In genomic region chr12:54298904-54299303, GRCh38 we compare ENCODE assay signal across 14 cellular contexts. TPM values are rescaled to one million over a fixed set of nuclear protein-coding genes. Genes with fewer than 3 reads are reported as not detected.
"Had no signal": no experiment of that assay in that cellular context is flagged by ENCODE, and none has a peak within 500 bp of the region (broad histone marks: within the 10 kb centered on the region; RNA-seq: fewer than 3 reads in every experiment).

No MANE protein-coding gene starts in this region.

- H3K27ac ChIP-seq: ascending aorta, psoas muscle, upper lobe of right lung had no signal

- ATAC-seq: activated CD8-positive, alpha-beta T cell treated with anti-CD3 and anti-CD28 coated beads, Interleukin-2, amount 10 ng/mL, durations not matched to agents 7 days and 5 days; heart left ventricle; psoas muscle; stimulated activated naive CD8-positive, alpha-beta T cell treated with anti-CD3 and anti-CD28 coated beads, Interleukin-15, Interleukin-2, amounts not matched to agents 100 U/mL and 50 U/mL, for 24 hours; upper lobe of right lung had no signal

- H3K36me3 Mint-ChIP-seq: memory B cell had no signal

- H3K27ac Mint-ChIP-seq: activated CD8-positive, alpha-beta T cell treated with anti-CD3 and anti-CD28 coated beads, Interleukin-2, amount 10 ng/mL, durations not matched to agents 7 days and 5 days; activated T-helper 1 cell treated with anti-CD3 and anti-CD28 coated beads, Interleukin-12 subunit alpha, Interleukin-12 subunit beta, Interleukin-2, Interleukin-4 antibody, amounts not matched to agents 30 ng/mL and 10 ng/mL and 1 ng/mL, durations not matched to agents 14 hours and 24 hours and 36 hours; memory B cell had no signal

- H3K9me3 Mint-ChIP-seq: activated T-helper 1 cell treated with anti-CD3 and anti-CD28 coated beads, Interleukin-12 subunit alpha, Interleukin-12 subunit beta, Interleukin-2, Interleukin-4 antibody, amounts not matched to agents 30 ng/mL and 10 ng/mL and 1 ng/mL, durations not matched to agents 14 hours and 24 hours and 36 hours; memory B cell had no signal

- DNase-seq: activated CD4-positive, alpha-beta T cell treated with anti-CD3 and anti-CD28 coated beads for 48 hours; activated CD8-positive, alpha-beta memory T cell treated with anti-CD3 and anti-CD28 coated beads, Interleukin-2, amount 50 U/mL, for 48 hours; activated CD8-positive, alpha-beta T cell treated with anti-CD3 and anti-CD28 coated beads, Interleukin-2, amount 10 ng/mL, durations not matched to agents 7 days and 5 days; activated naive CD4-positive, alpha-beta T cell; foreskin melanocyte; heart left ventricle; psoas muscle; stimulated activated CD4-positive, alpha-beta T cell treated with anti-CD3 and anti-CD28 coated beads, Interleukin-2, amount 100 ng/mL, for 48 hours; stimulated activated naive CD8-positive, alpha-beta T cell treated with anti-CD3 and anti-CD28 coated beads, Interleukin-15, Interleukin-2, amounts not matched to agents 100 U/mL and 50 U/mL, for 24 hours; upper lobe of right lung had no signal

- H3K36me3 ChIP-seq: ascending aorta, heart left ventricle, upper lobe of right lung had no signal

- H3K27me3 ChIP-seq: ascending aorta, upper lobe of right lung had no signal

- H3K9me3 ChIP-seq: ascending aorta, heart left ventricle, psoas muscle, upper lobe of right lung had no signal

- H3K4me3 ChIP-seq: ascending aorta had no signal

- H3K4me3 Mint-ChIP-seq: activated CD8-positive, alpha-beta T cell treated with anti-CD3 and anti-CD28 coated beads, Interleukin-2, amount 10 ng/mL, durations not matched to agents 7 days and 5 days; activated T-helper 1 cell treated with anti-CD3 and anti-CD28 coated beads, Interleukin-12 subunit alpha, Interleukin-12 subunit beta, Interleukin-2, Interleukin-4 antibody, amounts not matched to agents 30 ng/mL and 10 ng/mL and 1 ng/mL, durations not matched to agents 14 hours and 24 hours and 36 hours; memory B cell had no signal

RNA-seq across cellular contexts. Expression of gene NFE2, which starts 1.9 kb away (rescaled TPM):
- total RNA-seq: activated CD8-positive, alpha-beta T cell treated with anti-CD3 and anti-CD28 coated beads, Interleukin-2, amount 10 ng/mL, durations not matched to agents 7 days and 5 days; activated T-helper 1 cell treated with anti-CD3 and anti-CD28 coated beads, Interleukin-12 subunit alpha, Interleukin-12 subunit beta, Interleukin-2, Interleukin-4 antibody, amounts not matched to agents 30 ng/mL and 10 ng/mL and 1 ng/mL, durations not matched to agents 14 hours and 24 hours and 36 hours; ascending aorta; endothelial cell of umbilical vein had no signal
